ENCODE assay signal across 17 cellular contexts in genomic region chr2:44325897-44326296, GRCh38. TPM values are rescaled to one million over a fixed set of nuclear protein-coding genes. Genes with fewer than 3 reads are reported as not detected.
"Had no signal": no experiment of that assay in that cellular context is flagged by ENCODE, and none has a peak within 500 bp of the region (broad histone marks: within the 10 kb centered on the region; RNA-seq: fewer than 3 reads in every experiment).

No MANE protein-coding gene starts in this region.

- H3K27ac ChIP-seq: brain microvascular endothelial cell had no signal

- H3K27me3 ChIP-seq: brain microvascular endothelial cell, gastroesophageal sphincter had no signal

- ATAC-seq: activated CD8-positive, alpha-beta T cell treated with anti-CD3 and anti-CD28 coated beads for 36 hours; gastroesophageal sphincter had no signal

- H3K9me3 ChIP-seq: gastroesophageal sphincter, SK-N-SH had no signal

- DNase-seq: activated B cell treated with CpG ODN at 0.5 μM for 24 hours; activated CD4-positive, alpha-beta T cell treated with anti-CD3 and anti-CD28 coated beads for 4 hours; activated CD8-positive, alpha-beta T cell treated with anti-CD3 and anti-CD28 coated beads for 36 hours; activated naive CD4-positive, alpha-beta T cell treated with Interleukin-2 at 50 U/mL for 16 hours; activated naive CD8-positive, alpha-beta T cell treated with anti-CD3 and anti-CD28 coated beads, Interleukin-2, amount 10 ng/mL, durations not matched to agents 7 days and 5 days; activated T-cell treated with anti-CD3 and anti-CD28 coated beads, Interleukin-2, amount 50 U/mL, for 1 hour; brain microvascular endothelial cell; erythroblast; immature natural killer cell; mammary epithelial cell; occipital lobe; SK-N-SH; stimulated activated CD4-positive, alpha-beta T cell treated with anti-CD3 and anti-CD28 coated beads, Interleukin-2, amount 100 ng/mL, for 24 hours had no signal

- H3K4me3 ChIP-seq: coronary artery, gastroesophageal sphincter had no signal

RNA-seq across cellular contexts. Expression of gene SLC3A1, which starts 50.6 kb away (rescaled TPM):
- total RNA-seq: mammary epithelial cell, myocyte, skeletal muscle tissue had no signal
- polyA plus RNA-seq: mammary epithelial cell had no signal
